ENCODE assay signal across 20 cellular contexts in genomic region chr10:62503871-62504270, GRCh38.
DNase-seq lines count a peak whose midpoint lies in the region; ATAC-seq and TF ChIP-seq lines count a peak whose summit lies in the region.
"Had no signal": no experiment of that assay in that cellular context is flagged by ENCODE, and none has a peak within 500 bp of the region (broad histone marks: within the 10 kb centered on the region; RNA-seq: fewer than 3 reads in every experiment).

No MANE protein-coding gene starts in this region.

- no peaks in the 10 kb centered on the region for H3K9me3 ChIP-seq in CD8-positive, alpha-beta T cell (ENCODE audit: low read length)
- H3K9me3 ChIP-seq: SK-N-SH had no signal

- CTCF ChIA-PET in CD8-positive, alpha-beta T cell (lab: Charles Lee): interaction anchor here (0.7 to 2.0 kb wide), 3 partner anchors 11 to 1300 kb away, joined by 3 to 6 read pairs (median 4); no protein-coding TSS in a partner anchor

- intact Hi-C loops in CD8-positive, alpha-beta T cell (cut with DNase I, micrococcal nuclease): no loop called here

- DNase-seq in H4 (ENCODE audit: low spot score) (peak; percentile 22), M059J (ENCODE audit: low read depth) (peak; percentile 29), fibroblast of peridontal ligament (ENCODE audit: extremely low read depth) (peak; percentile 18), GM10266 (ENCODE audit: extremely low spot score) (no peak)
- no peak for DNase-seq in CD8-positive, alpha-beta T cell
- DNase-seq: ACHN, C1 segment of cervical spinal cord, DMS 273 treated with DMSO at 0.1 percent for 48 hours, Karpas-422, MM.1S, NCI-H1105, NCI-H2081, NCI-H2171 treated with DMSO at 0.1 percent for 48 hours, NCI-H446 treated with DMSO at 0.1 percent for 48 hours, RPMI8226, SHP77 treated with DMSO at 0.1 percent for 48 hours, SK-N-SH had no signal

- no peak overlapping the region for H3K4me3 ChIP-seq in CD8-positive, alpha-beta T cell (ENCODE audit: low read depth, low read length)

- no peak overlapping the region for H3K27ac Mint-ChIP-seq in CD8-positive, alpha-beta T cell
- H3K27ac Mint-ChIP-seq: T-helper 2 cell treated with Interferon-gamma antibody and Interleukin-4, amounts not matched to agents 5 μg/mL and 100 μg/mL, for 36 hours had no signal

- no peaks in the 10 kb centered on the region for H3K36me3 Mint-ChIP-seq in CD8-positive, alpha-beta T cell

- H3K4me1 Mint-ChIP-seq in CD8-positive, alpha-beta T cell (ENCODE audit: low read depth): no peaks in the 10 kb centered on the region

- H3K27me3 Mint-ChIP-seq in CD8-positive, alpha-beta T cell (ENCODE audit: low read depth): peaks cover 2% of the 10 kb centered on the region

- ATAC-seq in CD8-positive, alpha-beta T cell: no peak
- ATAC-seq in HG02852 (IDR thresholded peaks at IDR 0.05; ENCODE audit: unreplicated experiment) (no peak), GM21717 (IDR thresholded peaks at IDR 0.05; ENCODE audit: unreplicated experiment) (no peak)

- H3K27ac ChIP-seq in CD8-positive, alpha-beta T cell (ENCODE audit: low read depth, low read length): no peak overlapping the region

- no peaks in the 10 kb centered on the region for H3K4me1 ChIP-seq in CD8-positive, alpha-beta T cell (ENCODE audit: insufficient read depth, low read length)

- TF ChIP-seq CTCF in CD8-positive, alpha-beta T cell (IDR thresholded peaks at IDR 0.05): no peak
- no peak for TF ChIP-seq CTCF in GM10266 (IDR thresholded peaks at IDR 0.05; ENCODE audit: control insufficient read depth, insufficient read depth, low read depth, missing control alignments)

- H3K4me3 Mint-ChIP-seq in CD8-positive, alpha-beta T cell: no peak overlapping the region
- H3K4me3 Mint-ChIP-seq: T-helper 2 cell treated with Interferon-gamma antibody and Interleukin-4, amounts not matched to agents 5 μg/mL and 100 μg/mL, for 36 hours had no signal

- H3K36me3 ChIP-seq in CD8-positive, alpha-beta T cell (ENCODE audit: insufficient read depth, low read length): no peaks in the 10 kb centered on the region

- no peaks in the 10 kb centered on the region for H3K27me3 ChIP-seq in CD8-positive, alpha-beta T cell (ENCODE audit: insufficient read depth, low read length)

- POLR2A ChIA-PET in CD8-positive, alpha-beta T cell (lab: Charles Lee): no interaction called here

- H3K9me3 Mint-ChIP-seq in CD8-positive, alpha-beta T cell: no peaks in the 10 kb centered on the region
- H3K9me3 Mint-ChIP-seq: T-helper 2 cell treated with Interferon-gamma antibody and Interleukin-4, amounts not matched to agents 5 μg/mL and 100 μg/mL, for 36 hours had no signal

Comparison
In these comparisons a context has a peak if more than half of its experiments do, and no peak if none do; other contexts are left out.
1. DNase-seq: peak in H4 (single experiment), M059J (single experiment) and fibroblast of peridontal ligament (single experiment); none in CD8-positive, alpha-beta T cell (0 of 7) and GM10266 (single experiment).